In genomic region chr13:34265016-34265692, GRCh38 we compare ENCODE assay signal across 23 cellular contexts.
"Had no signal": no experiment of that assay in that cellular context is flagged by ENCODE, and none has a peak within 500 bp of the region (broad histone marks: within the 10 kb centered on the region; RNA-seq: fewer than 3 reads in every experiment).

No MANE protein-coding gene starts in this region.

- FAIRE-seq: astrocyte, frontal cortex, kidney had no signal

- H3K4me1 Mint-ChIP-seq: stimulated activated naive B cell treated with anti-CD40 and anti-IgM and Interleukin-4, amounts not matched to agents 10 μg/mL and 1 μg/mL and 100 μg/mL, for 72 hours had no signal

- H3K27ac Mint-ChIP-seq: activated naive CD4-positive, alpha-beta T cell treated with anti-CD3 and anti-CD28 coated beads, Interleukin-2, amount 50 U/mL, for 72 hours; activated T-helper 1 cell treated with anti-CD3 and anti-CD28 coated beads, Interleukin-12 subunit alpha, Interleukin-12 subunit beta, Interleukin-2, Interleukin-4 antibody, amounts not matched to agents 30 ng/mL and 10 ng/mL and 1 ng/mL, durations not matched to agents 14 hours and 24 hours and 36 hours; dendritic cell treated with granulocyte-macrophage colony-stimulating factor and Interleukin-4, amounts not matched to agents 40 ng/mL and 50 ng/mL, for 4 days; stimulated activated naive B cell treated with anti-CD40 and anti-IgM and Interleukin-4, amounts not matched to agents 10 μg/mL and 1 μg/mL and 100 μg/mL, for 72 hours had no signal

- H3K27me3 ChIP-seq: adrenal gland, breast epithelium, upper lobe of right lung had no signal

- H3K4me3 ChIP-seq: adrenal gland, breast epithelium, thoracic aorta, upper lobe of right lung had no signal

- H3K36me3 Mint-ChIP-seq: activated naive CD4-positive, alpha-beta T cell treated with anti-CD3 and anti-CD28 coated beads, Interleukin-2, amount 50 U/mL, for 72 hours; stimulated activated naive B cell treated with anti-CD40 and anti-IgM and Interleukin-4, amounts not matched to agents 10 μg/mL and 1 μg/mL and 100 μg/mL, for 72 hours had no signal

- H3K9me3 Mint-ChIP-seq: stimulated activated naive B cell treated with anti-CD40 and anti-IgM and Interleukin-4, amounts not matched to agents 10 μg/mL and 1 μg/mL and 100 μg/mL, for 72 hours had no signal

- H3K27me3 Mint-ChIP-seq: dendritic cell treated with granulocyte-macrophage colony-stimulating factor and Interleukin-4, amounts not matched to agents 40 ng/mL and 50 ng/mL, for 4 days; stimulated activated naive B cell treated with anti-CD40 and anti-IgM and Interleukin-4, amounts not matched to agents 10 μg/mL and 1 μg/mL and 100 μg/mL, for 72 hours had no signal

- H3K27ac ChIP-seq: adrenal gland, breast epithelium, thoracic aorta, upper lobe of right lung, VCaP had no signal

- ATAC-seq: activated naive CD4-positive, alpha-beta T cell treated with anti-CD3 and anti-CD28 coated beads, Interleukin-2, amount 50 U/mL, for 72 hours; left lobe of liver; stimulated activated naive B cell treated with anti-CD40 and anti-IgM and Interleukin-4, amounts not matched to agents 10 μg/mL and 1 μg/mL and 100 μg/mL, for 72 hours; upper lobe of right lung had no signal

- H3K4me1 ChIP-seq: breast epithelium, upper lobe of right lung had no signal

- H3K4me3 Mint-ChIP-seq: activated T-helper 1 cell treated with anti-CD3 and anti-CD28 coated beads, Interleukin-12 subunit alpha, Interleukin-12 subunit beta, Interleukin-2, Interleukin-4 antibody, amounts not matched to agents 30 ng/mL and 10 ng/mL and 1 ng/mL, durations not matched to agents 14 hours and 24 hours and 36 hours; dendritic cell treated with granulocyte-macrophage colony-stimulating factor and Interleukin-4, amounts not matched to agents 40 ng/mL and 50 ng/mL, for 4 days; stimulated activated naive B cell treated with anti-CD40 and anti-IgM and Interleukin-4, amounts not matched to agents 10 μg/mL and 1 μg/mL and 100 μg/mL, for 72 hours had no signal

- DNase-seq: activated CD4-positive, alpha-beta T cell treated with anti-CD3 and anti-CD28 coated beads for 1 hour; activated CD4-positive, alpha-beta T cell treated with anti-CD3 and anti-CD28 coated beads, Interleukin-2, amount 50 U/mL, for 4 hours; activated gamma-delta T cell treated with Interleukin-2 at 50 U/mL for 16 hours; activated T-cell treated with anti-CD3 and anti-CD28 coated beads for 4 hours; adrenal gland; cerebellar nuclear complex; effector memory CD4-positive, alpha-beta T cell; hypothalamus; kidney; occipital lobe; posterior cingulate gyrus; stimulated activated naive B cell treated with anti-CD40 and anti-IgM and Interleukin-4, amounts not matched to agents 10 μg/mL and 1 μg/mL and 100 μg/mL, for 72 hours; T-helper 2 cell; upper lobe of right lung had no signal

- H3K9me3 ChIP-seq: adrenal gland, breast epithelium, thoracic aorta, upper lobe of right lung had no signal

- H3K36me3 ChIP-seq: adrenal gland, breast epithelium, thoracic aorta, upper lobe of right lung had no signal
